ENCODE assay signal across 8 cellular contexts in genomic region chr19:49809155-49809986, GRCh38. TPM values are rescaled to one million over a fixed set of nuclear protein-coding genes. Genes with fewer than 3 reads are reported as not detected.
DNase-seq lines count a peak whose midpoint lies in the region; ATAC-seq and TF ChIP-seq lines count a peak whose summit lies in the region.

No MANE protein-coding gene starts in this region.

- H3K36me3 ChIP-seq in SJSA1 (peaks cover 20% of the 10 kb centered on the region), prostate gland (no peaks in the 10 kb centered on the region)

- 6% methylated on average over 50 of the region's 50 CpGs for WGBS in right cardiac atrium
- WGBS in prostate gland: 4% methylated on average over 32 of the region's 50 CpGs

- H3K9me3 ChIP-seq in SJSA1 (replicated peaks) (no peaks in the 10 kb centered on the region), right cardiac atrium (ENCODE audit: control insufficient read depth, low read length) (no peaks in the 10 kb centered on the region), prostate gland (no peaks in the 10 kb centered on the region)

- H3K27me3 ChIP-seq in SJSA1 (replicated peaks): no peaks in the 10 kb centered on the region
- no peaks in the 10 kb centered on the region for H3K27me3 ChIP-seq in right cardiac atrium (ENCODE audit: control insufficient read depth, insufficient read depth)
- H3K27me3 ChIP-seq in prostate gland (replicated peaks; ENCODE audit: insufficient read depth): no peaks in the 10 kb centered on the region

- DNase-seq in SJSA1 (ENCODE audit: low read depth in 1 of 2, low spot score in 2 of 2) (peak in 1 of 2 experiments; percentile 71), amygdala (lab: John Stamatoyannopoulos, UW) (peak in 37 of 56 donors; percentile 12 to 68 (median 43)), right cardiac atrium (peak; percentile 72 to 89 (median 83)), prostate gland (ENCODE audit: low spot score) (peak; percentile 32), superior temporal gyrus (ENCODE audit: extremely low spot score) (no peak), SKM-1 treated with dmso at 0.1 percent for 144 hours (lab: John Stamatoyannopoulos, UW; ENCODE audit: unreplicated experiment) (no peak)

- H3K4me3 ChIP-seq in SJSA1 (peak overlapping the region; percentile 43), right cardiac atrium (ENCODE audit: low read length) (peak overlapping the region; percentile 63), prostate gland (peak overlapping the region; percentile 43 to 48)

- TF ChIP-seq CTCF in GM12874 (IDR thresholded peaks at IDR 0.05; ENCODE audit: insufficient read depth, low read depth, low read length) (0 out of 2 replicates have a peak, but pooled peaks have one; percentile 8), prostate gland (IDR thresholded peaks at IDR 0.05) (peak in 2 of 4 experiments; percentile 10 to 19)

- no peak for TF ChIP-seq POLR2A in prostate gland (IDR thresholded peaks at IDR 0.05)

- intact Hi-C loops in right cardiac atrium (cut with DNase I): no loop called here
- intact Hi-C loops in prostate gland (cut with DNase I): loop anchor here (2.0 kb wide), 1 partner anchor 43 kb away; the partner anchor contains the start of gene AP2A1

- H3K4me1 ChIP-seq in SJSA1 (replicated peaks) (peaks cover 25% of the 10 kb centered on the region), right cardiac atrium (ENCODE audit: control insufficient read depth, insufficient read depth, low read length) (peaks cover 1% of the 10 kb centered on the region), prostate gland (replicated peaks) (peaks cover 6% of the 10 kb centered on the region)

- H3K27ac ChIP-seq in SJSA1 (no peak overlapping the region), right cardiac atrium (ENCODE audit: low read length) (peak overlapping the region; percentile 80), prostate gland (peak overlapping the region; percentile 80 to 81)

- ATAC-seq in right cardiac atrium (peak; percentile 48 to 51), GM21576 (IDR thresholded peaks at IDR 0.05; ENCODE audit: unreplicated experiment) (no peak)

RNA-seq across cellular contexts. Expression of gene FUZ, which starts 3.7 kb away (rescaled TPM):
- total RNA-seq in SJSA1 (2014; rRNA removed; shearing (Covaris generic)): 3.4 and 10.0 TPM in 2 replicates
- total RNA-seq in right cardiac atrium (10 to 100 TPM; 13.2 to 21.3 (median 16.4) TPM), prostate gland (10 to 100 TPM; 39.2 to 45.4 TPM)
- 25.8 TPM for polyA plus RNA-seq in right cardiac atrium

RNA-seq across cellular contexts. Expression of gene MED25, which starts 8.7 kb away (rescaled TPM):
- total RNA-seq in SJSA1 (2014; rRNA removed; shearing (Covaris generic)): 13.2 and 14.6 TPM in 2 replicates
- total RNA-seq in right cardiac atrium (10 to 100 TPM; 37.8 to 50.4 (median 43.1) TPM), prostate gland (100 to 1,000 TPM in 1 of 2 donors, 10 to 100 TPM in 1; 38.4 to 173 TPM)
- 39.2 TPM for polyA plus RNA-seq in right cardiac atrium

RNA-seq across cellular contexts. Expression of gene PTOV1, which starts 41.6 kb away (rescaled TPM):
- 65.8 and 98.0 TPM in 2 replicates for total RNA-seq in SJSA1 (2014; rRNA removed; shearing (Covaris generic))
- 100 to 1,000 TPM; 127 to 146 (median 141) TPM for total RNA-seq in right cardiac atrium
- 134 TPM for polyA plus RNA-seq in right cardiac atrium
- 100 to 1,000 TPM; 179 to 252 TPM for total RNA-seq in prostate gland

RNA-seq across cellular contexts. Expression of gene AP2A1, which starts 42.6 kb away (rescaled TPM):
- total RNA-seq in SJSA1 (2014; rRNA removed; shearing (Covaris generic)): 87.8 and 103 TPM in 2 replicates
- total RNA-seq in right cardiac atrium (10 to 100 TPM; 58.8 to 80.7 (median 73.7) TPM), prostate gland (100 to 1,000 TPM in 1 of 2 donors, 10 to 100 TPM in 1; 62.7 to 252 TPM)
- polyA plus RNA-seq in right cardiac atrium: 50.8 TPM

RNA-seq across cellular contexts. Expression of gene TSKS, which starts 46.3 kb away (rescaled TPM):
- not detected in 2 replicates for total RNA-seq in SJSA1 (2014; rRNA removed; shearing (Covaris generic))
- total RNA-seq in right cardiac atrium: 1 to 10 TPM in 3 of 4 donors, under 1 TPM in 1; 0.59 to 1.4 (median 1.2) TPM
- polyA plus RNA-seq in right cardiac atrium: 1.1 TPM
- total RNA-seq in prostate gland: 10 to 100 TPM in 1 of 2 donors, not detected in 1; 10.6 TPM

Comparison
In these comparisons a context has a peak if more than half of its experiments do, and no peak if none do; other contexts are left out.
1. DNase-seq: peak in amygdala (37 of 56), right cardiac atrium (3 of 3) and prostate gland (single experiment); none in superior temporal gyrus (single experiment) and SKM-1 treated with dmso at 0.1 percent for 144 hours (single experiment).
2. Peak in every context shown above with its lines, with median percentiles within 50 percentile points of each other: H3K4me3 ChIP-seq.